Comparison of ENCODE assay signal across 8 cellular contexts in the genomic region with DNA sequence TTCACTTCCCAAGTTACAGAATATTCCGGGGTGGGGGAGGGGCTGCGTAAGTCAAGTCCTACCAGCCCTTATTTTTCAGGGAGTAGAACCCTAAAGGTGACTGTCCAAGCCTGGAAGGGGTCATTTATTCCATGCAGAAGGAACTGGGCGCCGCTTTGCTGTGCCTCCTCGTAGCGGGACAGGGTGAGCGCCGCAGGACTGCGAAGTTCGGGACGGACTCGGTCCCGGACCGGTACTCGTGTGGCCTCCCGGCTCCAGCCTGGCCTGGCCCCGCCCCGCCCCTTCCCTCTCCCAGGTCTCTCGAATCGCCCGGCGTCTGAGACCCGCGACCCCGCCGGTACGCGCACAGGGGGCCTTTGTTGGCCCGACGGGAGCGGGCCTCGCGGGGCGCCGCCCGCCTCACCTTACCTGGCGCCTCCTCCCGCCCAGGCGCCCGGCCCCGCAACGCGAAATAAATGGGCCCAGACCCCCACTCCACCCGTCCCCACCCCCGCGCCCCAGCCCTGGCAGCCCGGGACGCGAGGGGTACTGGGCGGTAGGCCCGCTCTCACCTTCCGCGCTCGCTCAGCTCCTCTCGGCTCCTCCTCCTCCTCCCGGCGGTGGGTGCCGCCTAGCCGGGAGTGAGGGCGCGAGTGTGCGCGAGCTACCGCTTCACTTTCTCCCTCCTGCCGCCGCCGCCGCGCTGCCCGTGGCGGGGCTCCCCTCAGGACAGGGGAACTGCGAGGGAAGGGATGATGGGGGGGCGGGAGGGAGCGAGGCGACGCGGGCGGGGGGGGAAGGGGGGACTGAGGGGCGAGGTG. TPM values are rescaled to one million over a fixed set of nuclear protein-coding genes. Genes with fewer than 3 reads are reported as not detected.
DNase-seq lines count a peak whose midpoint lies in the region; ATAC-seq, FAIRE-seq and TF ChIP-seq lines count a peak whose summit lies in the region.

No MANE protein-coding gene starts in this region.

- CTCF ChIA-PET in A673 (lab: Charles Lee): interaction anchor here (0.6 to 0.7 kb wide), 3 partner anchors 102 to 115 kb away, joined by 3 to 7 read pairs (median 7); no protein-coding TSS in a partner anchor

- H3K4me1 ChIP-seq in A673 (ENCODE audit: insufficient read depth, low read length, poor library complexity, severe bottlenecking): peaks cover 4% of the 10 kb centered on the region
- H3K4me1 ChIP-seq in body of pancreas: peaks cover 36% of the 10 kb centered on the region
- H3K4me1 ChIP-seq in small intestine (ENCODE audit: control insufficient read depth in 2 of 2, insufficient read depth in 1 of 2, low read depth in 1 of 2, low read length in 1 of 2): peaks cover 0 to 8% of the 10 kb centered on the region in 2 donors

- intact Hi-C loops in A673 (cut with micrococcal nuclease; ENCODE audit: unreplicated experiment) (no loop called here), body of pancreas (cut with DNase I) (no loop called here)

- no TSS peak for BruUV-seq in A673 (replicated peaks; lab: Mats Ljungman, UMichigan)

- POLR2A ChIA-PET in A673 (lab: Charles Lee; ENCODE audit: low non-redundant PET): no interaction called here

- FAIRE-seq in GM18507 (lab: Jason Lieb, UNC) (peak; percentile 58), small intestine (lab: Jason Lieb, UNC) (no peak)

- TF ChIP-seq CTCF in A673 (conservative IDR thresholded peaks at IDR 0.05; ENCODE audit: low read depth, low read length) (no peak), body of pancreas (IDR thresholded peaks at IDR 0.05) (no peak)

- DNase-seq in A673 (ENCODE audit: low spot score) (peak; percentile 60), GM18507 (ENCODE audit: extremely low spot score, insufficient read length, low read depth) (no peak), T-helper 1 cell (peak; percentile 13 to 57 (median 32)), body of pancreas (peak; percentile 61 to 66 (median 63)), iPS-NIHi7 (ENCODE audit: extremely low spot score) (peak; percentile 65), small intestine (peak; percentile 55), OCI-M2 (lab: John Stamatoyannopoulos, UW; ENCODE audit: unreplicated experiment) (no peak)

- TF ChIP-seq POLR2A in body of pancreas (IDR thresholded peaks at IDR 0.05): peak in 2 of 3 donors; percentile 48 to 52

- H3K9me3 ChIP-seq in A673 (ENCODE audit: low read depth, low read length, poor library complexity, severe bottlenecking) (no peaks in the 10 kb centered on the region), body of pancreas (no peaks in the 10 kb centered on the region), small intestine (ENCODE audit: control insufficient read depth, low read depth) (no peaks in the 10 kb centered on the region)

- H3K27ac ChIP-seq in A673 (ENCODE audit: low read depth, low read length, poor library complexity, severe bottlenecking) (no peak overlapping the region), body of pancreas (peak overlapping the region; percentile 81 to 95 (median 93)), small intestine (ENCODE audit: low read depth in 1 of 2, low read length in 1 of 2) (peak overlapping the region; percentile 90 to 95)

- H3K4me3 ChIP-seq in A673 (ENCODE audit: low read depth, low read length, poor library complexity, severe bottlenecking): peak overlapping the region; percentile 59
- peak overlapping the region; percentile 50 to 53 for H3K4me3 ChIP-seq in body of pancreas
- H3K4me3 ChIP-seq in small intestine (ENCODE audit: low read depth in 1 of 2, low read length in 2 of 2): peak overlapping the region; percentile 60 to 73

- ATAC-seq in HG03432 (IDR thresholded peaks at IDR 0.05; ENCODE audit: unreplicated experiment) (peak; percentile 44), body of pancreas (peak; percentile 44)

- H3K27me3 ChIP-seq in A673 (replicated peaks; ENCODE audit: insufficient read depth, low read depth, low read length, poor library complexity): no peaks in the 10 kb centered on the region
- no peaks in the 10 kb centered on the region for H3K27me3 ChIP-seq in body of pancreas
- H3K27me3 ChIP-seq in small intestine (ENCODE audit: control insufficient read depth in 2 of 2, insufficient read depth in 2 of 2, low read length in 2 of 2): no peaks in the 10 kb centered on the region

- H3K36me3 ChIP-seq in A673 (ENCODE audit: insufficient read depth, low read length, poor library complexity, severe bottlenecking): no peaks in the 10 kb centered on the region
- H3K36me3 ChIP-seq in body of pancreas (replicated peaks in 1 of 2; ENCODE audit: insufficient read depth in 1 of 2, low read depth in 2 of 2): no peaks in the 10 kb centered on the region
- H3K36me3 ChIP-seq in small intestine (ENCODE audit: control insufficient read depth in 2 of 2, insufficient read depth in 2 of 2, low read length in 2 of 2): no peaks in the 10 kb centered on the region

- WGBS in body of pancreas, 2 donors: 0 to 2% methylated on average over 19 to 56 of the region's 79 CpGs
- 1 to 6% (median 2%) methylated on average over 19 to 79 of the region's 79 CpGs for WGBS in small intestine, 3 donors

RNA-seq across cellular contexts. Expression of a gene that starts 0.7 kb away (rescaled TPM):
- total RNA-seq in A673 (2021): 44.2 and 50.8 TPM in 2 replicates
- total RNA-seq in body of pancreas: 10 to 100 TPM; 14.5 to 65.6 TPM
- 10 to 100 TPM; 35.0 to 60.0 (median 50.3) TPM for polyA plus RNA-seq in small intestine

Comparison
In these comparisons a context has a peak if more than half of its experiments do, and no peak if none do; other contexts are left out.
1. DNase-seq: peak in A673 (single experiment), T-helper 1 cell (5 of 5), body of pancreas (4 of 4), iPS-NIHi7 (single experiment) and small intestine (single experiment); none in GM18507 (single experiment) and OCI-M2 (single experiment).
2. Peak in every context shown above with its lines, with median percentiles within 50 percentile points of each other: H3K4me3 ChIP-seq.